In genomic region chr4:10456270-10457254, GRCh38 we compare ENCODE assay signal across 8 cellular contexts. TPM values are rescaled to one million over a fixed set of nuclear protein-coding genes. Genes with fewer than 3 reads are reported as not detected.
DNase-seq lines count a peak whose midpoint lies in the region; ATAC-seq and TF ChIP-seq lines count a peak whose summit lies in the region.

No MANE protein-coding gene starts in this region.

- intact Hi-C loops in PC-9 (cut with micrococcal nuclease; ENCODE audit: unreplicated experiment) (no loop called here), posterior vena cava (cut with DNase I) (no loop called here)

- H3K9me2 ChIP-seq in PC-9 (ENCODE audit: insufficient read depth): no peaks in the 10 kb centered on the region

- H3K27me3 ChIP-seq in PC-9 (ENCODE audit: insufficient read depth, low read depth): no peaks in the 10 kb centered on the region

- no peaks in the 10 kb centered on the region for H4K20me1 ChIP-seq in PC-9 (ENCODE audit: insufficient read depth)

- DNase-seq in NCI-H2029 (lab: John Stamatoyannopoulos, UW): peak; percentile 21
- no peak for DNase-seq in NCI-H2029 treated with DMSO at 0.1 percent for 48 hours (lab: John Stamatoyannopoulos, UW)
- peak in 1 of 2 experiments; percentile 19 for DNase-seq in PC-9
- DNase-seq in activated naive CD4-positive, alpha-beta T cell (lab: John Stamatoyannopoulos, UW): peak in 3 of 4 experiments; percentile 10 to 48 (median 28)
- peak; percentile 55 for DNase-seq in glomerular visceral epithelial cell (ENCODE audit: extremely low spot score)
- DNase-seq in posterior vena cava (ENCODE audit: low spot score): peak; percentile 88
- no peak for DNase-seq in NCI-H1930 (lab: John Stamatoyannopoulos, UW)

- CTCF ChIA-PET in PC-9 (lab: Charles Lee): no interaction called here

- H3K4me1 ChIP-seq in PC-9 (replicated peaks; ENCODE audit: insufficient read depth): no peaks in the 10 kb centered on the region

- no peaks in the 10 kb centered on the region for H3K36me3 ChIP-seq in PC-9 (ENCODE audit: low read depth)

- peak overlapping the region; percentile 52; the same call in 1 of the 2 replicates for H2AFZ ChIP-seq in PC-9

- no peaks in the 10 kb centered on the region for H3K9me3 ChIP-seq in PC-9 (ENCODE audit: insufficient read depth, low read depth)

- POLR2A ChIA-PET in PC-9 (lab: Charles Lee; ENCODE audit: unreplicated experiment): no interaction called here

- H3F3A ChIP-seq in PC-9 (ENCODE audit: insufficient read depth, low read depth): no peaks in the 10 kb centered on the region

- ATAC-seq in HG02970 (IDR thresholded peaks at IDR 0.05; ENCODE audit: low FRiP score, unreplicated experiment): peak; percentile 52

- H3K79me2 ChIP-seq in PC-9 (ENCODE audit: low read depth): peaks cover 3% of the 10 kb centered on the region; the same call in 1 of the 2 replicates

- peak overlapping the region; percentile 43; the same call in 1 of the 2 replicates for H3K4me3 ChIP-seq in PC-9

- H3K4me2 ChIP-seq in PC-9: peak overlapping the region; percentile 57

- TF ChIP-seq CTCF in PC-9 (conservative IDR thresholded peaks at IDR 0.05): no peak

- H3K27ac ChIP-seq in PC-9: no peak overlapping the region

- BruUV-seq in PC-9 (replicated peaks; lab: Mats Ljungman, UMichigan): TSS peak; percentile 41

RNA-seq across cellular contexts. Expression of gene ZNF518B, which starts 0.7 kb away (rescaled TPM):
- total RNA-seq in PC-9 (2021): 6.9 and 12.3 TPM in 2 replicates
- 10 to 100 TPM; 17.8 to 24.6 TPM for total RNA-seq in posterior vena cava

Comparison
In these comparisons a context has a peak if more than half of its experiments do, and no peak if none do; other contexts are left out.
1. DNase-seq: peak in NCI-H2029 (single experiment), activated naive CD4-positive, alpha-beta T cell (3 of 4), glomerular visceral epithelial cell (single experiment) and posterior vena cava (single experiment); none in NCI-H2029 treated with DMSO at 0.1 percent for 48 hours (single experiment) and NCI-H1930 (0 of 2).